In the genomic region with DNA sequence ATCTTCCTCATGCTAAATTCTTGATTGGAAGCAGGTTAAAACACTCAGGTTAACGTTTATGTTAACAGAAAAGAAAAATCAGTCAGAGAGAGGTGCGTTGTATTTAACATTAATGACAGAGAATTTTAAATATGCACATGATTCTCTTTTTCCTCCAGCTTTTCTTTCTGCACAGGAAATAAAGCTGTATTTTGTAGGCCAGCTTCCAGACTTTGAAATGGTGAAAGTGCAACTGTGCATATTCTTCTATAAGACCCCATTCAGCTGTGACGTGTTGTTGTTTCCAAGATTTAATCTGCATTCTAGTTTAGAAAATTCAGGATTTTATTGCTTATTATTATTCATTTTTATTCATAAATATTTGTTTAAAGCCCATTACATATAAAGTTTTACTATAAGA, we compare ENCODE assay signal across 11 cellular contexts. TPM values are rescaled to one million over a fixed set of nuclear protein-coding genes. Genes with fewer than 3 reads are reported as not detected.
DNase-seq lines count a peak whose midpoint lies in the region; ATAC-seq, FAIRE-seq and TF ChIP-seq lines count a peak whose summit lies in the region.
"Had no signal": no experiment of that assay in that cellular context is flagged by ENCODE, and none has a peak within 500 bp of the region (broad histone marks: within the 10 kb centered on the region; RNA-seq: fewer than 3 reads in every experiment).

No MANE protein-coding gene starts in this region.

- H3K4me2 ChIP-seq in IMR-90 (ENCODE audit: low read depth, low read length) (peak overlapping the region; percentile 39; the same call in 1 of the 2 replicates), GM12878 (ENCODE audit: control insufficient read depth, insufficient read depth) (peak overlapping the region; percentile 66; the same call in 1 of the 2 replicates)

- H2AK5ac ChIP-seq in IMR-90 (ENCODE audit: low read depth, low read length), result no peak overlapping the region

- in situ Hi-C loops in IMR-90 (cut with MboI; ENCODE audit: low sequenced_read_pairs), result no loop called here
- in situ Hi-C loops in GM12878 (cut with MboI), result no loop called here

- no peak overlapping the region for H3K18ac ChIP-seq in IMR-90 (ENCODE audit: low read depth, low read length)

- H4K91ac ChIP-seq in IMR-90 (ENCODE audit: insufficient read depth, low read depth, low read length), result no peak overlapping the region

- WGBS in IMR-90 (ENCODE audit: extremely low coverage in 2 of 2, insufficient read length in 1 of 2), 2 experiments, result no CpG with 5 or more reads among the region's 3 CpGs
- 43% methylated on average over 3 of the region's 3 CpGs for WGBS in GM12878 (ENCODE audit: insufficient coverage, insufficient replicate concordance, low lambda C conversion rate, missing lambda C conversion rate)
- WGBS in sigmoid colon, 2 donors, result 36 to 68% methylated on average over 3 of the region's 3 CpGs

- peak overlapping the region; percentile 69 for H3K27ac Mint-ChIP-seq in T-helper 2 cell treated with Interferon-gamma antibody and Interleukin-4, amounts not matched to agents 5 μg/mL and 100 μg/mL, for 36 hours

- H3K56ac ChIP-seq in IMR-90 (ENCODE audit: extremely low read depth, insufficient read depth, low read length), result no peak overlapping the region

- H3K79me2 ChIP-seq in GM12878 (ENCODE audit: control insufficient read depth, insufficient read depth, low read length), result peaks cover 100% of the 10 kb centered on the region

- no peak for TF ChIP-seq RAD21 in IMR-90 (IDR thresholded peaks at IDR 0.05; ENCODE audit: low read length)
- TF ChIP-seq RAD21 in GM12878 (IDR thresholded peaks at IDR 0.05; ENCODE audit: insufficient read depth, low read depth, low read length), result no peak

- H3K9me3 ChIP-seq in IMR-90 (ENCODE audit: control insufficient read depth, insufficient read depth, low read length), result no peaks in the 10 kb centered on the region
- no peaks in the 10 kb centered on the region; the same call in 2 of the 3 replicates for H3K9me3 ChIP-seq in GM12878 (replicated peaks; ENCODE audit: control insufficient read depth, insufficient read depth, low read length)
- no peaks in the 10 kb centered on the region for H3K9me3 ChIP-seq in sigmoid colon

- no peak overlapping the region for H2BK120ac ChIP-seq in IMR-90 (ENCODE audit: low read depth, low read length)

- POLR2A ChIA-PET in IMR-90 (lab: Charles Lee; ENCODE audit: unreplicated experiment) (no interaction called here), GM12878 (lab: Charles Lee) (interaction anchor here (1.0 to 4.8 kb wide), 3 partner anchors 8 to 20 kb away, joined by 3 to 24 read pairs (median 10); no protein-coding TSS in a partner anchor)

- H2BK5ac ChIP-seq in IMR-90 (ENCODE audit: low read depth, low read length, poor library complexity, severe bottlenecking), result no peak overlapping the region

- intact Hi-C loops in IMR-90 (cut with micrococcal nuclease), result no loop called here
- intact Hi-C loops in GM12878 (cut with micrococcal nuclease; ENCODE audit: unreplicated experiment), result no loop called here
- intact Hi-C loops in sigmoid colon (cut with DNase I), result no loop called here

- H3K9me3 Mint-ChIP-seq in T-helper 2 cell treated with Interferon-gamma antibody and Interleukin-4, amounts not matched to agents 5 μg/mL and 100 μg/mL, for 36 hours, result no peaks in the 10 kb centered on the region
- H3K9me3 Mint-ChIP-seq: mesothelial cell of epicardium had no signal

- peak overlapping the region; percentile 67 for H3K4me3 Mint-ChIP-seq in T-helper 2 cell treated with Interferon-gamma antibody and Interleukin-4, amounts not matched to agents 5 μg/mL and 100 μg/mL, for 36 hours
- H3K4me3 Mint-ChIP-seq: mesothelial cell of epicardium had no signal

- no peak for ATAC-seq in IMR-90 (ENCODE audit: low read depth)
- ATAC-seq in GM12878, result no peak
- no peak for ATAC-seq in HG03097 (IDR thresholded peaks at IDR 0.05; ENCODE audit: low FRiP score, unreplicated experiment)
- no peak for ATAC-seq in HG02642 (IDR thresholded peaks at IDR 0.05; ENCODE audit: poor library complexity, unreplicated experiment)
- no peak for ATAC-seq in activated CD4-positive, CD25-positive, alpha-beta regulatory T cell treated with anti-CD3 and anti-CD28 coated beads, Interleukin-2, amount 50 U/mL, for 24 hours
- ATAC-seq: PC-3 had no signal

- CTCF ChIA-PET in IMR-90 (lab: Yijun Ruan, JAX) (no interaction called here), GM12878 (lab: Yijun Ruan, JAX) (interaction anchor here (0.6 to 6.0 kb wide), 6 partner anchors 10 to 162 kb away, joined by 3 to 34 read pairs (median 14); no protein-coding TSS in a partner anchor)

- H3K9ac ChIP-seq in IMR-90 (ENCODE audit: low read depth, low read length) (no peak overlapping the region), GM12878 (ENCODE audit: control insufficient read depth, insufficient read depth, low read length) (no peak overlapping the region)

- no peak overlapping the region for H2BK15ac ChIP-seq in IMR-90 (ENCODE audit: low read depth, low read length)

- H4K20me1 ChIP-seq in IMR-90 (ENCODE audit: insufficient read depth, low read length), result peaks cover 70% of the 10 kb centered on the region
- no peaks in the 10 kb centered on the region; the same call in 1 of the 2 replicates for H4K20me1 ChIP-seq in GM12878 (ENCODE audit: control insufficient read depth, insufficient read depth)

- H3K36me3 ChIP-seq in IMR-90 (ENCODE audit: control insufficient read depth, insufficient read depth, low read length) (no peaks in the 10 kb centered on the region), GM12878 (ENCODE audit: control insufficient read depth in 2 of 2, insufficient read depth in 2 of 2, low read length in 1 of 2) (no peaks in the 10 kb centered on the region), sigmoid colon (no peaks in the 10 kb centered on the region)

- H2BK20ac ChIP-seq in IMR-90 (ENCODE audit: low read depth, low read length), result no peak overlapping the region

- no peak overlapping the region for H3K14ac ChIP-seq in IMR-90 (replicated peaks; ENCODE audit: low read depth, low read length)

- no peak for TF ChIP-seq CTCF in IMR-90 (conservative IDR thresholded peaks at IDR 0.05; ENCODE audit: low read depth, low read length)
- no peak for TF ChIP-seq CTCF in GM12878 (IDR thresholded peaks at IDR 0.05 in 2 of 3, conservative IDR thresholded peaks at IDR 0.05 in 1 of 3; ENCODE audit: control insufficient read depth in 2 of 3, extremely low read depth in 1 of 3, insufficient read depth in 1 of 3, low read depth in 3 of 3, low read length in 3 of 3)
- no peak for TF ChIP-seq CTCF in sigmoid colon (IDR thresholded peaks at IDR 0.05)

- DNase-seq in T-helper 2 cell treated with Interferon-gamma antibody and Interleukin-4, amounts not matched to agents 5 μg/mL and 100 μg/mL, for 36 hours (ENCODE audit: low spot score), result no peak
- DNase-seq in T-helper 2 cell (no peak), IMR-90 (no peak), GM12878 (ENCODE audit: low read depth, low spot score) (no peak), sigmoid colon (no peak)
- DNase-seq: 8988T, PC-3 had no signal

- H4K5ac ChIP-seq in IMR-90 (ENCODE audit: low read depth, low read length), result no peak overlapping the region

- no peak overlapping the region for H4K8ac ChIP-seq in IMR-90 (ENCODE audit: low read depth in 2 of 2, low read length in 2 of 2)

- H3K4me3 ChIP-seq in IMR-90 (ENCODE audit: insufficient read depth, low read depth, low read length), result no peak overlapping the region
- peak overlapping the region; percentile 14; the same call in 1 of the 2 replicates for H3K4me3 ChIP-seq in GM12878
- H3K4me3 ChIP-seq in sigmoid colon, result peak overlapping the region in 1 of 4 donors; percentile 3

- BruUV-seq in IMR-90 (replicated peaks; lab: Mats Ljungman, UMichigan), result no TSS peak
- no TSS peak for BruUV-seq in GM12878 (replicated peaks; lab: Mats Ljungman, UMichigan)

- no peaks in the 10 kb centered on the region for H3K27me3 ChIP-seq in IMR-90 (ENCODE audit: control insufficient read depth, insufficient read depth, low read length)
- H3K27me3 ChIP-seq in GM12878 (replicated peaks in 1 of 2; ENCODE audit: control insufficient read depth in 2 of 2, insufficient read depth in 2 of 2, low read length in 1 of 2), result no peaks in the 10 kb centered on the region
- no peaks in the 10 kb centered on the region for H3K27me3 ChIP-seq in sigmoid colon

- FAIRE-seq in GM12878 (lab: Jason Lieb, UNC), result peak; percentile 7

- peaks cover 69% of the 10 kb centered on the region for H3K4me1 Mint-ChIP-seq in T-helper 2 cell treated with Interferon-gamma antibody and Interleukin-4, amounts not matched to agents 5 μg/mL and 100 μg/mL, for 36 hours (ENCODE audit: low read depth)

- RAD21 ChIA-PET in GM12878 (lab: Charles Lee; ENCODE audit: unreplicated experiment), result interaction anchor here (0.8 to 7.0 kb wide), 18 partner anchors 10 to 209 kb away, joined by 3 to 53 read pairs (median 6); a partner anchor contains a TSS

- TF ChIP-seq EP300 in GM12878 (IDR thresholded peaks at IDR 0.05; ENCODE audit: borderline replicate concordance in 1 of 2, control insufficient read depth in 1 of 2, low read depth in 2 of 2, low read length in 2 of 2) (no peak), sigmoid colon (IDR thresholded peaks at IDR 0.05) (no peak)

- H2AFZ ChIP-seq in IMR-90 (replicated peaks; ENCODE audit: low read length, poor library complexity) (no peak overlapping the region), GM12878 (ENCODE audit: control insufficient read depth, low read depth, low read length) (no peak overlapping the region)

- peaks cover 0 to 37% of the 10 kb centered on the region in 2 experiments; a peak in 2 of 4 replicates for H3K79me1 ChIP-seq in IMR-90 (ENCODE audit: low read depth in 1 of 2, low read length in 2 of 2)

- H2AK9ac ChIP-seq in IMR-90 (replicated peaks; ENCODE audit: low read depth, low read length, poor library complexity), result no peak overlapping the region

- H3K4me1 ChIP-seq in IMR-90 (ENCODE audit: control insufficient read depth, insufficient read depth, low read length), result peaks cover 17% of the 10 kb centered on the region
- peaks cover 45% of the 10 kb centered on the region for H3K4me1 ChIP-seq in GM12878 (ENCODE audit: control insufficient read depth, insufficient read depth, low read length)
- H3K4me1 ChIP-seq in sigmoid colon, result peaks cover 0 to 98% (median 90%) of the 10 kb centered on the region in 4 donors

- H3K27ac ChIP-seq in IMR-90 (ENCODE audit: insufficient read depth, low read length), result no peak overlapping the region
- peak overlapping the region; percentile 0; the same call in 1 of the 2 replicates for H3K27ac ChIP-seq in GM12878 (ENCODE audit: control insufficient read depth, insufficient read depth)
- peak overlapping the region; percentile 27 to 99 (median 98) for H3K27ac ChIP-seq in sigmoid colon

- dilution Hi-C loops in IMR-90 (cut with HindIII; ENCODE audit: low sequenced_read_pairs, unreplicated experiment), result no loop called here

- H3K27me3 Mint-ChIP-seq in T-helper 2 cell treated with Interferon-gamma antibody and Interleukin-4, amounts not matched to agents 5 μg/mL and 100 μg/mL, for 36 hours (ENCODE audit: low read depth), result no peaks in the 10 kb centered on the region

- H3K4ac ChIP-seq in IMR-90 (ENCODE audit: low read depth, low read length), result no peak overlapping the region

- TF ChIP-seq POLR2A in IMR-90 (IDR thresholded peaks at IDR 0.05; ENCODE audit: low read depth, low read length) (no peak), GM12878 (IDR thresholded peaks at IDR 0.05; ENCODE audit: low read depth, low read length) (no peak), sigmoid colon (IDR thresholded peaks at IDR 0.05) (no peak)

- H3K36me3 Mint-ChIP-seq in T-helper 2 cell treated with Interferon-gamma antibody and Interleukin-4, amounts not matched to agents 5 μg/mL and 100 μg/mL, for 36 hours (ENCODE audit: low read depth), result peaks cover 26% of the 10 kb centered on the region
- H3K36me3 Mint-ChIP-seq: mesothelial cell of epicardium had no signal

- H3K23ac ChIP-seq in IMR-90 (ENCODE audit: low read depth, low read length), result no peak overlapping the region

- peaks cover 14% of the 10 kb centered on the region for H3K9me1 ChIP-seq in IMR-90 (ENCODE audit: insufficient read depth, low read length)

- SMC1A ChIA-PET in GM12878 (lab: Charles Lee; ENCODE audit: uncharacterized antibody, unreplicated experiment), result interaction anchor here (0.7 to 10.3 kb wide), 17 partner anchors 8 to 168 kb away, joined by 3 to 115 read pairs (median 10); a partner anchor contains a TSS

RNA-seq across cellular contexts. Expression of a gene that starts 11.8 kb away (rescaled TPM):
- 515 and 664 TPM in 2 replicates for total RNA-seq in IMR-90 (2012; rRNA removed)
- polyA plus RNA-seq in IMR-90 (2012; rRNA removed), result 127 and 129 TPM in 2 replicates
- 41.6 and 47.4 TPM in 2 replicates for polyA plus RNA-seq in IMR-90 (2012; cell fraction: cytosol; rRNA removed)
- polyA plus RNA-seq in IMR-90 (2012; cell fraction: nucleus; rRNA removed; ENCODE audit: low replicate concordance), result 48.0 and 82.1 TPM in 2 replicates
- total RNA-seq in GM12878 (2013; cell fraction: nucleolus; rRNA removed), result 485 and 489 TPM in 2 replicates
- total RNA-seq in GM12878 (2014; rRNA removed), result 337 and 351 TPM in 2 replicates
- 218 TPM in 2 replicates for total RNA-seq in GM12878 (2014; rRNA removed; fragmentation: Illumina TruSeq; extraction: Trizol)
- 239 and 247 TPM in 2 replicates for total RNA-seq in GM12878 (2021)
- polyA plus RNA-seq in GM12878 (2011; ENCODE audit: low read depth), result 64.8 TPM
- 80.9 and 82.1 TPM in 2 replicates for polyA plus RNA-seq in GM12878 (2011; rRNA removed)
- 104 and 129 TPM in 2 replicates for polyA plus RNA-seq in GM12878 (2011; cell fraction: cytosol; rRNA removed)
- polyA plus RNA-seq in GM12878 (2011; cell fraction: nucleus; rRNA removed), result 52.1 and 62.2 TPM in 2 replicates
- 94.4 and 94.6 TPM in 2 replicates for polyA plus RNA-seq in GM12878 (2012)
- polyA plus RNA-seq in GM12878 (2014; fragmentation: Illumina TruSeq; extraction: Trizol), result 200 and 216 TPM in 2 replicates
- polyA plus RNA-seq in GM12878 (2014; fragmentation: Nextera tagmentation; extraction: Ambion mirVana), result 10 to 100 TPM; 59.6 to 73.3 TPM
- polyA plus RNA-seq in GM12878 (2014; rRNA removed), result 132 and 143 TPM in 2 replicates
- polyA plus RNA-seq in GM12878 (2016; fragmentation: Nextera tagmentation; extraction: Ambion mirVana), result 100 to 1,000 TPM; 141 to 146 TPM
- 286 and 329 TPM in 2 replicates for polyA minus RNA-seq in GM12878 (2011; rRNA and poly(A)+ RNA removed)
- 138 and 193 TPM in 2 replicates for polyA minus RNA-seq in GM12878 (2011; cell fraction: cytosol; rRNA and poly(A)+ RNA removed)
- 137 and 215 TPM in 2 replicates for polyA minus RNA-seq in GM12878 (2011; cell fraction: nucleus; rRNA and poly(A)+ RNA removed)
- 100 to 1,000 TPM; 602 to 898 (median 756) TPM for total RNA-seq in sigmoid colon
- 10 to 100 TPM; 60.5 to 74.7 (median 67.3) TPM for polyA plus RNA-seq in sigmoid colon
